Comparison of ENCODE assay signal across 1 cellular context in the genomic region with DNA sequence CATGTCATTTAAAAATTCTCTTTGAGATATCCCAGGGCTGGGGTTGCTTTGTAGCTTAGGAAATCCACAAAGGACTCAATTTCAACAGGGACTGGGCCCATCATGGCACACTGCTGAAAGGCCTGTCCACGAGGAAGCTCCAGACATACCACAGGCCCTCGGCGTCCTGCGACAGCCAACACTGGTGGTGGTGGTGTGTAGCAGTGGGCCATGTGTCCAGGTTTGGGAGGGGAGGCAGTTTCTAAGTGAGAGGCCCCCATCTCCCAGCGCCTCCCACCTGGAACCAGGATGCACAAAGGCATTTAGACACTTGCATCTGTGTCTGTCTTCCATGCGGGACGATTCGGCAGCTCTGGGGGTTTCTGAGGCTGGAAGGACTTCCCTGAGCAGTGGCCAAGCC.
TF ChIP-seq lines count a peak whose summit lies in the region.

No MANE protein-coding gene starts in this region.

TF ChIP-seq in H1, 55 proteins besides CTCF, POLR2A, EP300 and RAD21:
- TF ChIP-seq JUN (IDR thresholded peaks at IDR 0.05; ENCODE audit: low read depth, low read length) = no peak
